In the genomic region with DNA sequence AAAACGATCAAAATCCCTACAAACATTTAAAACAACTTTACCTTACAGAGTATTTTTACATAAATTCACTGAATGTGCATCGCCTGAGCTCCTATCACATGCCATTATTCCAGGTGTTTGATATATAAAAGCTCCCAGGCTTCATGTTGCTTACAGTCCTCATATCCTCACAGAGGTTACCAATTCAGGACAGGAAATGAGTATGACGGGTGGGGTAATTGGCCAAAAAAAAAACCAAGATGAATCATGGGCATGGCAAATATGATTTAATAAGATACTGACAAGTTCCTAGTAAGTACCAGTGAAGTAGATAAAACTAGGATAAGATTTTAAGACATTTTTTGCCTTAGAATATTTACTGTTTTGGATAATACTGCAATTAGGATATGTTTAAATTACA, we compare ENCODE assay signal across 17 cellular contexts.
A peak's percentile ranks its signal among the peaks of the same experiment; 100 is the strongest.
DNase-seq lines count a peak whose midpoint lies in the region; ATAC-seq, FAIRE-seq and TF ChIP-seq lines count a peak whose summit lies in the region.
"Had no signal": no experiment of that assay in that cellular context is flagged by ENCODE, and none has a peak within 500 bp of the region (broad histone marks: within the 10 kb centered on the region; RNA-seq: fewer than 3 reads in every experiment).

No MANE protein-coding gene starts in this region.

- TF ChIP-seq CTCF in RWPE2 (IDR thresholded peaks at IDR 0.05; ENCODE audit: poor library complexity, severe bottlenecking) (no peak), fibroblast of the aortic adventitia (IDR thresholded peaks at IDR 0.05; ENCODE audit: insufficient read depth, low read length) (no peak)

- DNase-seq in AG08395 (ENCODE audit: low spot score), result peak; percentile 54
- DNase-seq in H54 (ENCODE audit: insufficient read length, low spot score), result peak; percentile 47
- DNase-seq in RWPE2 (ENCODE audit: low spot score), result no peak
- DNase-seq in fibroblast of the aortic adventitia (ENCODE audit: low read depth), result peak; percentile 61
- no peak for DNase-seq in DMS79 treated with DMSO at 0.1 percent for 48 hours (lab: John Stamatoyannopoulos, UW)
- no peak for DNase-seq in left colon
- no peak for DNase-seq in NCI-H187 (lab: John Stamatoyannopoulos, UW)
- DNase-seq: effector memory CD8-positive, alpha-beta T cell; midbrain; NCI-H1436 treated with DMSO at 0.1 percent for 48 hours; NCI-H748 treated with DMSO at 0.1 percent for 48 hours; stimulated activated CD4-positive, alpha-beta T cell treated with anti-CD3 and anti-CD28 coated beads, Interleukin-2, amount 100 ng/mL, for 24 hours had no signal

- no peaks in the 10 kb centered on the region for H3K9me3 ChIP-seq in RWPE2 (ENCODE audit: severe bottlenecking)
- H3K9me3 ChIP-seq: HAP-1, SJSA1 had no signal

- TF ChIP-seq POLR2A in H54 (IDR thresholded peaks at IDR 0.05; ENCODE audit: low read depth, low read length), result no peak

- intact Hi-C loops in left colon (cut with DNase I, micrococcal nuclease), result loop anchor here in 1 of 2 donors (10.0 kb wide), 1 partner anchor 285 kb away; no protein-coding TSS in a partner anchor

- FAIRE-seq in H54 (lab: Jason Lieb, UNC), result peak; percentile 27

- peak overlapping the region; percentile 56 for H3K27ac ChIP-seq in RWPE2 (ENCODE audit: poor library complexity, severe bottlenecking)
- H3K27ac ChIP-seq: C4-2B, SJSA1 had no signal

- no peak overlapping the region for H3K4me3 ChIP-seq in RWPE2 (ENCODE audit: severe bottlenecking)
- no peak overlapping the region for H3K4me3 ChIP-seq in fibroblast of the aortic adventitia (ENCODE audit: low read depth, low read length)
- H3K4me3 ChIP-seq: HAP-1, SJSA1 had no signal

- peaks cover 14% of the 10 kb centered on the region for H3K4me1 ChIP-seq in RWPE2 (ENCODE audit: insufficient read depth, poor library complexity, severe bottlenecking)
- H3K4me1 ChIP-seq: HAP-1, SJSA1 had no signal

- H3K27me3 ChIP-seq in RWPE2 (ENCODE audit: insufficient read depth, poor library complexity, severe bottlenecking), result no peaks in the 10 kb centered on the region
- H3K27me3 ChIP-seq: SJSA1 had no signal

- peaks cover 23% of the 10 kb centered on the region; the same call in 1 of the 2 replicates for H3K36me3 ChIP-seq in RWPE2 (ENCODE audit: low read depth)
- H3K36me3 ChIP-seq: HAP-1 had no signal

- ATAC-seq in RWPE2 (ENCODE audit: low read depth) (peak; percentile 91), HG02981 (IDR thresholded peaks at IDR 0.05; ENCODE audit: unreplicated experiment) (no peak), left colon (no peak)
- ATAC-seq: effector memory CD8-positive, alpha-beta T cell; stimulated activated memory B cell treated with anti-CD40 and anti-IgM and Interleukin-4, amounts not matched to agents 10 μg/mL and 1 μg/mL and 100 μg/mL, for 72 hours had no signal

Comparison
In these comparisons a context has a peak if more than half of its experiments do, and no peak if none do; other contexts are left out.
1. DNase-seq: peak in AG08395 (single experiment), H54 (single experiment) and fibroblast of the aortic adventitia (single experiment); none in RWPE2 (single experiment), DMS79 treated with DMSO at 0.1 percent for 48 hours (single experiment), left colon (0 of 2) and NCI-H187 (0 of 2).